ENCODE assay signal across 2 cellular contexts in the genomic region with DNA sequence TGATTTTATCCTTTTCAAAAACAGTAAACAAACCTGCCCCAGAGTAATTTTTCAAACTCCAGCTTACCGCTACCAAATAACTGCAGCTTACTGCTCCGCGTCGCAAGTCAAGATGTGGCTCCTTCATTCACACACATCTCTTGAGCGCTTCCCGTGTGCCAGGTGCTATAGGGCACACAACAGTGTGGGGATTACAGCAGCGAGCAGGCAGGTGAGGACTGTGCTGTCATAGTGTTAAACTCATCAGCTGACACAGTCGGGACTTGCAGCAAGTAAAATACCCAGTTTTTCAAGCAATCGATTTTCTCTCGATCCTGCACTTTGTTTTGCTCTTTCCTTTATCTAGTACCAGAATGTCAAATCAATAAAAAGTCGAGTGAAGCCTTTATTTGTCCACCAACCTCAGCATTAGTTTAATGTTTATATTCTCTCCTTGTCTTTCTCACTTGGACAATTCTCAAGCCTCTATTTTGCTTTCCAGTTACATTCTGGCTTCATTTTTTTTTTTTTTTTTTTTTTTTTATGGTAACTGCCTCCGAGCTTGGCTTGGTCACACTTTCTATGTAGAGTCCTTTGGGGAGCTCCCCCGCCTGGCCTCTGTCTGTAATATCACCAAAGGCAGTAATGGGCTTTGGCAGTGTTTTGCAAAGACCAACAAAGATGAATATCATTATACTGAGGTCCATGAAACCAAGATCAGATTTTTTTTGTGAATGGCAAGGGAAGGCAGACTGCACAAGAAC.
TF ChIP-seq lines count a peak whose summit lies in the region.

No MANE protein-coding gene starts in this region.

TF ChIP-seq in Ishikawa, 13 proteins besides CTCF, POLR2A, EP300 and RAD21 (continued from another document):
- TF ChIP-seq REST (IDR thresholded peaks at IDR 0.05; ENCODE audit: low read depth) (no peak), CEBPB (IDR thresholded peaks at IDR 0.05) (no peak), TCF12 (IDR thresholded peaks at IDR 0.05; ENCODE audit: low read depth) (no peak), CREB1 (IDR thresholded peaks at IDR 0.05; ENCODE audit: low read depth) (no peak), EGR1 (IDR thresholded peaks at IDR 0.05) (no peak), MAX (IDR thresholded peaks at IDR 0.05) (no peak), TEAD4 (IDR thresholded peaks at IDR 0.05) (no peak), FOXM1 (IDR thresholded peaks at IDR 0.05; ENCODE audit: borderline replicate concordance, low read depth) (no peak)

TF ChIP-seq in HepG2, 621 proteins besides CTCF, POLR2A, EP300 and RAD21 (continued from another document):
- no peak for TF ChIP-seq ZXDC (CRISPR knock-in tag; IDR thresholded peaks at IDR 0.05)
